In genomic region chr5:73826761-73827450, GRCh38 we compare ENCODE assay signal across 2 cellular contexts.
TF ChIP-seq lines count a peak whose summit lies in the region.

No MANE protein-coding gene starts in this region.

TF ChIP-seq in SK-N-SH treated with all-trans-retinoic acid at 6 μM for 48 hours, 23 proteins besides CTCF, POLR2A, EP300 and RAD21 (continued from another document):
- TF ChIP-seq CSRNP3 (CRISPR knock-in tag; IDR thresholded peaks at IDR 0.05) (no peak), ZNF8 (CRISPR knock-in tag; IDR thresholded peaks at IDR 0.05) (no peak), CSDC2 (CRISPR knock-in tag; IDR thresholded peaks at IDR 0.05) (no peak), ISL1 (CRISPR knock-in tag; IDR thresholded peaks at IDR 0.05) (no peak), ESRRG (CRISPR knock-in tag; IDR thresholded peaks at IDR 0.05) (no peak), TCF4 (CRISPR knock-in tag; IDR thresholded peaks at IDR 0.05; ENCODE audit: borderline replicate concordance) (no peak), ZC3H10 (CRISPR knock-in tag; IDR thresholded peaks at IDR 0.05) (no peak)
- TF ChIP-seq, protein P1, sequence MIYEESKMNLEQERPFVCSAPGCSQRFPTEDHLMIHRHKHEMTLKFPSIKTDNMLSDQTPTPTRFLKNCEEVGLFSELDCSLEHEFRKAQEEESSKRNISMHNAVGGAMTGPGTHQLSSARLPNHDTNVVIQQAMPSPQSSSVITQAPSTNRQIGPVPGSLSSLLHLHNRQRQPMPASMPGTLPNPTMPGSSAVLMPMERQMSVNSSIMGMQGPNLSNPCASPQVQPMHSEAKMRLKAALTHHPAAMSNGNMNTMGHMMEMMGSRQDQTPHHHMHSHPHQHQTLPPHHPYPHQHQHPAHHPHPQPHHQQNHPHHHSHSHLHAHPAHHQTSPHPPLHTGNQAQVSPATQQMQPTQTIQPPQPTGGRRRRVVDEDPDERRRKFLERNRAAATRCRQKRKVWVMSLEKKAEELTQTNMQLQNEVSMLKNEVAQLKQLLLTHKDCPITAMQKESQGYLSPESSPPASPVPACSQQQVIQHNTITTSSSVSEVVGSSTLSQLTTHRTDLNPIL (CRISPR knock-in tag; IDR thresholded peaks at IDR 0.05; ENCODE audit: low read depth), result no peak

TF ChIP-seq in SK-N-SH, 30 proteins besides CTCF, POLR2A, EP300 and RAD21 (continued from another document):
- no peak for TF ChIP-seq USF2 (IDR thresholded peaks at IDR 0.05; ENCODE audit: borderline replicate concordance, low read depth, low read length)
